ENCODE assay signal across 1 cellular context in the genomic region with DNA sequence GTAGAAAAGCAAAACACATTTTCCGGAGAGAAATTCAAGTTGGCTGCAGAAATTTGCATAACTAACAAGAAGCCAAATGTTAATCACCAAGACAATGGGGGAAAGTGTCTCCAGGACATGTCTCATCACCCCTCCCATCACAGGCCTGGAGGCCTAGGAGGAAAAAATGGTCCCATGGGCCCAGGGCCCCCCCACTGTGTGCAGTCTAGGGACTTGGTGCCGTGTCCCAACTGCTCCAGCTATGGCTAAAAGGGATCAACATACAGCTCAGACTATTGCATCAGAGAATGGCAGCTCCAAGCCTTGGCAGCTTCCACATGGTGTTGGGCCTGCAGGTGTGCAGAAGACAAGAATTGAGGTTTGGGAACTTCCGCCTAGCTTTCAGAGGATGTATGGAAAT.
TF ChIP-seq lines count a peak whose summit lies in the region.

No MANE protein-coding gene starts in this region.

TF ChIP-seq in GM23338, 12 proteins besides CTCF, POLR2A, EP300 and RAD21 (continued from another document):
- TF ChIP-seq, protein P1, sequence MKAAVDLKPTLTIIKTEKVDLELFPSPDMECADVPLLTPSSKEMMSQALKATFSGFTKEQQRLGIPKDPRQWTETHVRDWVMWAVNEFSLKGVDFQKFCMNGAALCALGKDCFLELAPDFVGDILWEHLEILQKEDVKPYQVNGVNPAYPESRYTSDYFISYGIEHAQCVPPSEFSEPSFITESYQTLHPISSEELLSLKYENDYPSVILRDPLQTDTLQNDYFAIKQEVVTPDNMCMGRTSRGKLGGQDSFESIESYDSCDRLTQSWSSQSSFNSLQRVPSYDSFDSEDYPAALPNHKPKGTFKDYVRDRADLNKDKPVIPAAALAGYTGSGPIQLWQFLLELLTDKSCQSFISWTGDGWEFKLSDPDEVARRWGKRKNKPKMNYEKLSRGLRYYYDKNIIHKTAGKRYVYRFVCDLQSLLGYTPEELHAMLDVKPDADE (IDR thresholded peaks at IDR 0.05) = no peak
- TF ChIP-seq EZH2 (IDR thresholded peaks at IDR 0.05; ENCODE audit: low read depth, unreplicated experiment) = no peak
- TF ChIP-seq POLR2AphosphoS5 (IDR thresholded peaks at IDR 0.05; ENCODE audit: low read depth) = no peak
